Comparison of ENCODE assay signal across 24 cellular contexts in the genomic region with DNA sequence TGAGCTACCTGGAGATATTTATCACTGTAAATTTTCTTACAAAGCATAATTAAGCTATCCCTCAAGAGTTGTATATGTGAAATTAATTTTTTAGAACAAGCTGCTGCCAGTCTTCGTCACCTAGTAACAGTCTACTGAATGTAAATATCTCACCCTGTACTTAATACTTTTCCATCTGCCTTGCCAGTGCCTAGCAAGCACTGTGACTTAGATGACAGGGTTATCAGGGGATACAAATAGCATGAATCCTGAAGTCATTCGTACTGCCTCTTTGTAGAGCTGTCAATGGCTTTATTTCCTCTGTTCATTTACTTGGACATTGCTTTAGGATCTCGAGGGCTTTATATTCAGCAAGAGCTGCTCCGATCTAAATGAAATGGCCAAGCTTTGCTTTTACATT.
"Had no signal": no experiment of that assay in that cellular context is flagged by ENCODE, and none has a peak within 500 bp of the region (broad histone marks: within the 10 kb centered on the region; RNA-seq: fewer than 3 reads in every experiment).

No MANE protein-coding gene starts in this region.

- H3K27me3 ChIP-seq: pancreas, right lobe of liver, tibial nerve, vagina had no signal

- ATAC-seq: left lobe of liver; natural killer cell; pancreas; right lobe of liver; stimulated activated memory B cell treated with anti-CD40 and anti-IgM and Interleukin-4, amounts not matched to agents 10 μg/mL and 1 μg/mL and 100 μg/mL, for 72 hours; stimulated activated naive CD8-positive, alpha-beta T cell treated with anti-CD3 and anti-CD28 coated beads, Interleukin-15, amount 100 ng/mL, for 72 hours had no signal

- DNase-seq: hypothalamus; islet precursor cell; mesendoderm; naive B cell; natural killer cell; nephron progenitor cell; pancreas; posterior cingulate gyrus; retina; right lobe of liver; stimulated activated CD4-positive, alpha-beta T cell treated with anti-CD3 and anti-CD28 coated beads, Interleukin-1b, Interleukin-23, amount 100 ng/mL, for 48 hours; stimulated activated CD4-positive, alpha-beta T cell treated with anti-CD3 and anti-CD28 coated beads, Interleukin-2, amount 100 ng/mL, for 48 hours; stimulated activated CD4-positive, alpha-beta T cell treated with anti-CD3 and anti-CD28 coated beads, Interleukin-4, amount 100 ng/mL, for 4 hours; stimulated activated CD8-positive, alpha-beta memory T cell treated with anti-CD3 and anti-CD28 coated beads, Interleukin-4, amount 100 ng/mL, for 48 hours; stimulated activated naive CD4-positive, alpha-beta T cell treated with Interleukin-2 at 50 U/mL for 16 hours; stimulated activated naive CD8-positive, alpha-beta T cell treated with anti-CD3 and anti-CD28 coated beads, Interleukin-15, amount 100 ng/mL, for 72 hours; substantia nigra had no signal

- H3K4me1 ChIP-seq: prostate gland, right lobe of liver, tibial nerve, vagina had no signal

- H3K4me3 ChIP-seq: lung, pancreas, prostate gland, right lobe of liver, smooth muscle cell, tibial nerve, vagina had no signal

- FAIRE-seq: pancreas had no signal

- H3K36me3 ChIP-seq: pancreas, prostate gland, right lobe of liver, tibial nerve, vagina had no signal

- H3K9me3 ChIP-seq: pancreas, prostate gland, right lobe of liver, vagina had no signal

- H3K27ac ChIP-seq: pancreas, prostate gland, right lobe of liver, tibial nerve, vagina had no signal
